ENCODE assay signal across 7 cellular contexts in the genomic region with DNA sequence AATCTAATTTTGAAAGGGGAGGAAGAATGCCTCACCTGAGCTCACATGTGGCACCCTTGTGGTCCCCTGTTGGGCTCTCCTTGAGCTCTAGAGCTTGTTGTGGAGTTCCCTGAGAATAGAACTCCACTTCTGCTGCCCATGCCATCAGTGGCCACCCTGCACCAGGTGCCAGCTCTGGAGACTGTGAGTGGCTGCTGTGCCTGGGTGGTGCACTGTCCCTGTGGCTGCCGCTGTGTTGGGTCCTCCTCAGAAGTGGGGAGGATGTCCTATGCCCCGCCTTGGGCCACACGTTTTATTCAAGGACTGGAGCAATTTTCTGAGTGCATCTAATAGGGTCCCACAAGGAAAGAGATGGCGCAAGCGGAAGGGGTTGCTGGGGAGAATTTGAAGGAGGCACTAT.
"Had no signal": no experiment of that assay in that cellular context is flagged by ENCODE, and none has a peak within 500 bp of the region (broad histone marks: within the 10 kb centered on the region; RNA-seq: fewer than 3 reads in every experiment).

No MANE protein-coding gene starts in this region.

- H3K36me3 ChIP-seq: HAP-1 had no signal

- ATAC-seq: HCT116, K562 had no signal

- H3K9me3 ChIP-seq: HAP-1 had no signal

- DNase-seq: GOT3, H7, IMR-90, KG1 had no signal

- H3K4me3 ChIP-seq: HAP-1, K562 had no signal

- H3K4me1 ChIP-seq: HAP-1 had no signal
